ENCODE assay signal across 9 cellular contexts in the genomic region with DNA sequence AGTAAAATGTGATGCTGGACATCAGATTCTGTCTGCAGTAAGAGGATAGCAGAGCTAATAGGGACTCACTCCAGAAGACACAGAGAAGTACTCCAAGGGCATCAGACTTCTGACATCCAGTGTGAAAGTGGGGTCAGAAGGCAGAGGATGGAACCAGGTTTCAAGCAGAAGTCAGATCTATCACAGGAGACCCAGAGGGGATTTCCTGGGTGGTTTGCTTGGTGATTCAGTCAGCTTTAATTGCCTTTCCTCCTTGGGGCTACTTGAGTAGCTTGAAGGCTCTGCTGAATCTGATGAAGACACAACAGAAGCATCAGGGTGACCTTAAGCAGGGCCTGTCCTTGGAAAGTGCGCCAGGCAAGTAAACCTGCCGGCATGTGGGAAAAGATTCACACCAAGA.
DNase-seq lines count a peak whose midpoint lies in the region; ATAC-seq and TF ChIP-seq lines count a peak whose summit lies in the region.
"Had no signal": no experiment of that assay in that cellular context is flagged by ENCODE, and none has a peak within 500 bp of the region (broad histone marks: within the 10 kb centered on the region; RNA-seq: fewer than 3 reads in every experiment).

No MANE protein-coding gene starts in this region.

- H3K27ac Mint-ChIP-seq in effector memory CD8-positive, alpha-beta T cell, result peak overlapping the region in 1 of 2 donors; percentile 14

- ATAC-seq in GM19452 (IDR thresholded peaks at IDR 0.05; ENCODE audit: unreplicated experiment) (peak; percentile 72), HG03457 (IDR thresholded peaks at IDR 0.05; ENCODE audit: unreplicated experiment) (peak; percentile 54)
- peak; percentile 59 for ATAC-seq in effector memory CD8-positive, alpha-beta T cell (replicated peaks)

- CTCF ChIA-PET in HEK293T (lab: Yijun Ruan, JAX), result no interaction called here

- no peaks in the 10 kb centered on the region for H3K36me3 Mint-ChIP-seq in effector memory CD8-positive, alpha-beta T cell (ENCODE audit: insufficient read depth)

- H3K4me1 Mint-ChIP-seq in effector memory CD8-positive, alpha-beta T cell (ENCODE audit: low read depth in 2 of 2), result peaks cover 31% of the 10 kb centered on the region in 2 donors

- TF ChIP-seq CTCF in GM12865 (IDR thresholded peaks at IDR 0.05; ENCODE audit: insufficient read depth, low read depth, low read length, missing control alignments), result no peak

- H3K4me3 Mint-ChIP-seq in effector memory CD8-positive, alpha-beta T cell, result no peak overlapping the region

- peak; percentile 86 for DNase-seq in GM12865 (ENCODE audit: low read depth)
- DNase-seq in effector memory CD8-positive, alpha-beta T cell, result no peak
- DNase-seq in GM19240 (ENCODE audit: insufficient read length, low spot score), result no peak
- no peak for DNase-seq in MV-4-11 (lab: John Stamatoyannopoulos, UW)
- no peak for DNase-seq in HEK293T (ENCODE audit: extremely low spot score)
- DNase-seq in T-helper 9 cell, result no peak
- DNase-seq: IMR-90 had no signal

- no peak overlapping the region for H3K4me3 ChIP-seq in GM12865 (ENCODE audit: low read depth, low read length)

- no peaks in the 10 kb centered on the region for H3K27me3 Mint-ChIP-seq in effector memory CD8-positive, alpha-beta T cell

- POLR2A ChIA-PET in HEK293T (lab: Yijun Ruan, JAX), result no interaction called here

- no peaks in the 10 kb centered on the region for H3K9me3 Mint-ChIP-seq in effector memory CD8-positive, alpha-beta T cell

TF ChIP-seq in HEK293T, 16 proteins besides CTCF, POLR2A, EP300 and RAD21:
- TF ChIP-seq ARNT (IDR thresholded peaks at IDR 0.05) (no peak), FOXA1 (IDR thresholded peaks at IDR 0.05) (no peak), FOXM1 (IDR thresholded peaks at IDR 0.05; ENCODE audit: borderline replicate concordance) (no peak), NFRKB (IDR thresholded peaks at IDR 0.05) (no peak), TARDBP (IDR thresholded peaks at IDR 0.05) (no peak), HDGF (IDR thresholded peaks at IDR 0.05; ENCODE audit: borderline replicate concordance) (no peak), SP1 (IDR thresholded peaks at IDR 0.05) (no peak), FOXK2 (IDR thresholded peaks at IDR 0.05) (no peak), L3MBTL2 (conservative IDR thresholded peaks at IDR 0.05) (no peak), ZNF384 (IDR thresholded peaks at IDR 0.05) (no peak)
- TF ChIP-seq, protein P1, sequence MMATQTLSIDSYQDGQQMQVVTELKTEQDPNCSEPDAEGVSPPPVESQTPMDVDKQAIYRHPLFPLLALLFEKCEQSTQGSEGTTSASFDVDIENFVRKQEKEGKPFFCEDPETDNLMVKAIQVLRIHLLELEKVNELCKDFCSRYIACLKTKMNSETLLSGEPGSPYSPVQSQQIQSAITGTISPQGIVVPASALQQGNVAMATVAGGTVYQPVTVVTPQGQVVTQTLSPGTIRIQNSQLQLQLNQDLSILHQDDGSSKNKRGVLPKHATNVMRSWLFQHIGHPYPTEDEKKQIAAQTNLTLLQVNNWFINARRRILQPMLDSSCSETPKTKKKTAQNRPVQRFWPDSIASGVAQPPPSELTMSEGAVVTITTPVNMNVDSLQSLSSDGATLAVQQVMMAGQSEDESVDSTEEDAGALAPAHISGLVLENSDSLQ (IDR thresholded peaks at IDR 0.05), result no peak
